ENCODE assay signal across 1 cellular context in genomic region chr10:5446390-5446926, GRCh38.
TF ChIP-seq lines count a peak whose summit lies in the region.

No MANE protein-coding gene starts in this region.

TF ChIP-seq in HepG2, 621 proteins besides CTCF, POLR2A, EP300 and RAD21 (continued from another document):
- TF ChIP-seq ZNF646 (CRISPR knock-in tag; IDR thresholded peaks at IDR 0.05) = no peak
- TF ChIP-seq ZBTB42 (CRISPR knock-in tag; IDR thresholded peaks at IDR 0.05) = no peak
- TF ChIP-seq FOXA3 (CRISPR knock-in tag; IDR thresholded peaks at IDR 0.05) = peak; percentile 83
